7 cellular contexts compared by ENCODE assay signal in genomic region chr15:84750583-84751092, GRCh38. TPM values are rescaled to one million over a fixed set of nuclear protein-coding genes. Genes with fewer than 3 reads are reported as not detected.
DNase-seq lines count a peak whose midpoint lies in the region; ATAC-seq and TF ChIP-seq lines count a peak whose summit lies in the region.

No MANE protein-coding gene starts in this region.

- H3K27me3 ChIP-seq in mononuclear cell (ENCODE audit: insufficient read depth, low read length) = no peaks in the 10 kb centered on the region

- H3K4me1 ChIP-seq in mononuclear cell (ENCODE audit: insufficient read depth, low read length) (peaks cover 73% of the 10 kb centered on the region), mucosa of descending colon (ENCODE audit: low read depth) (peaks cover 66% of the 10 kb centered on the region)

- intact Hi-C loops in activated CD8-positive, alpha-beta T cell treated with anti-CD3 and anti-CD28 coated beads for 36 hours (cut with micrococcal nuclease) = no loop called here
- intact Hi-C loops in mucosa of descending colon (cut with DNase I, micrococcal nuclease) = no loop called here

- peak overlapping the region; percentile 95 for H3K4me3 Mint-ChIP-seq in activated CD8-positive, alpha-beta T cell treated with anti-CD3 and anti-CD28 coated beads for 36 hours

- H3K4me3 ChIP-seq in mononuclear cell (ENCODE audit: low read length) = peak overlapping the region; percentile 20
- H3K4me3 ChIP-seq in mucosa of descending colon = no peak overlapping the region

- H3K9me3 ChIP-seq in mononuclear cell (ENCODE audit: low read depth, low read length) (no peaks in the 10 kb centered on the region), mucosa of descending colon (no peaks in the 10 kb centered on the region)

- DNase-seq in GM19240 (ENCODE audit: insufficient read length, low spot score) (peak; percentile 37), mucosa of descending colon (no peak), nucleus accumbens (lab: John Stamatoyannopoulos, UW) (no peak), hypothalamus (lab: John Stamatoyannopoulos, UW) (no peak)
- DNase-seq in activated CD8-positive, alpha-beta T cell treated with anti-CD3 and anti-CD28 coated beads for 36 hours = peak; percentile 38

- ATAC-seq in HG03139 (IDR thresholded peaks at IDR 0.05; ENCODE audit: unreplicated experiment) (peak; percentile 30), mucosa of descending colon (no peak)
- no peak for ATAC-seq in activated CD8-positive, alpha-beta T cell treated with anti-CD3 and anti-CD28 coated beads for 36 hours

- TF ChIP-seq CTCF in activated CD8-positive, alpha-beta T cell treated with anti-CD3 and anti-CD28 coated beads for 36 hours (IDR thresholded peaks at IDR 0.05) = no peak
- TF ChIP-seq CTCF in mucosa of descending colon (IDR thresholded peaks at IDR 0.05) = no peak

- peak overlapping the region; percentile 65 for H3K27ac Mint-ChIP-seq in activated CD8-positive, alpha-beta T cell treated with anti-CD3 and anti-CD28 coated beads for 36 hours

- POLR2A ChIA-PET in activated CD8-positive, alpha-beta T cell treated with anti-CD3 and anti-CD28 coated beads for 36 hours (lab: Charles Lee) = interaction anchor here (1.7 to 2.9 kb wide), 4 partner anchors 16 to 116 kb away, joined by 5 to 21 read pairs (median 12); partner anchors contain the start of genes SEC11A and WDR73

- H3K36me3 Mint-ChIP-seq in activated CD8-positive, alpha-beta T cell treated with anti-CD3 and anti-CD28 coated beads for 36 hours (ENCODE audit: low read depth) = peaks cover 22% of the 10 kb centered on the region

- no peaks in the 10 kb centered on the region for H3K9me3 Mint-ChIP-seq in activated CD8-positive, alpha-beta T cell treated with anti-CD3 and anti-CD28 coated beads for 36 hours

- H3K4me1 Mint-ChIP-seq in activated CD8-positive, alpha-beta T cell treated with anti-CD3 and anti-CD28 coated beads for 36 hours (ENCODE audit: low read depth) = peaks cover 56% of the 10 kb centered on the region

- CTCF ChIA-PET in activated CD8-positive, alpha-beta T cell treated with anti-CD3 and anti-CD28 coated beads for 36 hours (lab: Charles Lee) = interaction anchor here (0.7 to 2.3 kb wide), 4 partner anchors 15 to 94 kb away, joined by 3 to 19 read pairs (median 4); no protein-coding TSS in a partner anchor

- H3K27me3 Mint-ChIP-seq in activated CD8-positive, alpha-beta T cell treated with anti-CD3 and anti-CD28 coated beads for 36 hours = no peaks in the 10 kb centered on the region

- H3K36me3 ChIP-seq in mucosa of descending colon (ENCODE audit: low read depth) = no peaks in the 10 kb centered on the region

RNA-seq across cellular contexts. Expression of gene ZNF592, which starts 2.2 kb away (rescaled TPM):
- 10 to 100 TPM; 18.1 to 18.3 TPM for total RNA-seq in activated CD8-positive, alpha-beta T cell treated with anti-CD3 and anti-CD28 coated beads for 36 hours
- total RNA-seq in mononuclear cell = 20.1 TPM
- total RNA-seq in mucosa of descending colon = 10 to 100 TPM; 29.4 to 35.3 (median 33.4) TPM

RNA-seq across cellular contexts. Expression of gene SEC11A, which starts 34.7 kb away (rescaled TPM):
- 10 to 100 TPM; 82.3 to 87.8 TPM for total RNA-seq in activated CD8-positive, alpha-beta T cell treated with anti-CD3 and anti-CD28 coated beads for 36 hours
- total RNA-seq in mononuclear cell = 117 TPM
- total RNA-seq in mucosa of descending colon = 100 to 1,000 TPM; 112 to 143 (median 119) TPM

Comparison
In these comparisons a context has a peak if more than half of its experiments do, and no peak if none do; other contexts are left out.
1. DNase-seq: peak in GM19240 (single experiment) and activated CD8-positive, alpha-beta T cell treated with anti-CD3 and anti-CD28 coated beads for 36 hours (single experiment); none in mucosa of descending colon (0 of 3), nucleus accumbens (0 of 56) and hypothalamus (0 of 51).